Comparison of ENCODE assay signal across 9 cellular contexts in genomic region chr1:178768423-178768822, GRCh38. TPM values are rescaled to one million over a fixed set of nuclear protein-coding genes. Genes with fewer than 3 reads are reported as not detected.
DNase-seq lines count a peak whose midpoint lies in the region; ATAC-seq, FAIRE-seq and TF ChIP-seq lines count a peak whose summit lies in the region.
"Had no signal": no experiment of that assay in that cellular context is flagged by ENCODE, and none has a peak within 500 bp of the region (broad histone marks: within the 10 kb centered on the region; RNA-seq: fewer than 3 reads in every experiment).

No MANE protein-coding gene starts in this region.

- H3K4me1 Mint-ChIP-seq in CD8-positive, alpha-beta T cell (ENCODE audit: low read depth), result peaks cover 4% of the 10 kb centered on the region

- TF ChIP-seq RAD21 in K562 (CRISPR knock-in tag; conservative IDR thresholded peaks at IDR 0.05 in 1 of 2, IDR thresholded peaks at IDR 0.05 in 1 of 2), result peak; percentile 74 to 81

- peak; percentile 62 for ATAC-seq in CD8-positive, alpha-beta T cell
- ATAC-seq in K562 (peak; percentile 88), left lung (peak; percentile 54), HG03521 (IDR thresholded peaks at IDR 0.05; ENCODE audit: unreplicated experiment) (no peak), HG02840 (IDR thresholded peaks at IDR 0.05; ENCODE audit: low FRiP score, unreplicated experiment) (no peak)

- peaks cover 34% of the 10 kb centered on the region for H3K36me3 Mint-ChIP-seq in CD8-positive, alpha-beta T cell

- H3K9me1 ChIP-seq in K562 (ENCODE audit: control insufficient read depth, insufficient read depth, low read length), result no peaks in the 10 kb centered on the region

- no peak overlapping the region for H3K4me3 ChIP-seq in CD8-positive, alpha-beta T cell (ENCODE audit: low read depth, low read length)
- H3K4me3 ChIP-seq in K562 (no peak overlapping the region), left lung (no peak overlapping the region)
- H3K4me3 ChIP-seq: SJSA1 had no signal

- peaks cover 11% of the 10 kb centered on the region for H3K9me3 Mint-ChIP-seq in CD8-positive, alpha-beta T cell

- no peak overlapping the region for H3K27ac ChIP-seq in CD8-positive, alpha-beta T cell (ENCODE audit: low read depth, low read length)
- H3K27ac ChIP-seq in K562 (ENCODE audit: extremely low read depth, low read depth, low read length) (no peak overlapping the region), left lung (no peak overlapping the region)
- H3K27ac ChIP-seq: SJSA1 had no signal

- peak in 1 of 7 experiments; percentile 50 for DNase-seq in CD8-positive, alpha-beta T cell
- DNase-seq in GM19239 (ENCODE audit: insufficient read length, low spot score) (no peak), NCI-H748 (lab: John Stamatoyannopoulos, UW; ENCODE audit: unreplicated experiment) (peak; percentile 43), K562 (ENCODE audit: extremely low read depth in 1 of 4, low spot score in 3 of 4) (peak; percentile 58 to 64 (median 62)), left lung (no peak)
- no peak for DNase-seq in activated effector memory CD4-positive, alpha-beta T cell treated with Interleukin-2 at 50 U/mL for 16 hours

- H4K20me1 ChIP-seq in K562 (replicated peaks; ENCODE audit: control insufficient read depth, insufficient read depth, low read length), result no peaks in the 10 kb centered on the region

- H3K9me3 ChIP-seq in CD8-positive, alpha-beta T cell (ENCODE audit: low read length), result no peaks in the 10 kb centered on the region
- H3K9me3 ChIP-seq in K562 (replicated peaks; ENCODE audit: control insufficient read depth, insufficient read depth, low read depth, low read length), result no peaks in the 10 kb centered on the region
- peaks cover 0 to 44% of the 10 kb centered on the region in 2 donors for H3K9me3 ChIP-seq in left lung

- no peak for TF ChIP-seq POLR2A in K562 (conservative IDR thresholded peaks at IDR 0.05)

- peak; percentile 60 for FAIRE-seq in GM19239 (lab: Jason Lieb, UNC)
- peak; percentile 90 for FAIRE-seq in K562 (lab: Jason Lieb, UNC)

- H3K9ac ChIP-seq in K562 (ENCODE audit: insufficient read depth in 1 of 2, low read depth in 2 of 2, low read length in 2 of 2), result no peak overlapping the region

- H3K4me1 ChIP-seq in CD8-positive, alpha-beta T cell (ENCODE audit: insufficient read depth, low read length), result no peaks in the 10 kb centered on the region
- H3K4me1 ChIP-seq in K562 (replicated peaks in 1 of 2; ENCODE audit: control insufficient read depth in 2 of 2, insufficient read depth in 2 of 2, low read length in 2 of 2) (no peaks in the 10 kb centered on the region), left lung (no peaks in the 10 kb centered on the region)
- H3K4me1 ChIP-seq: SJSA1 had no signal

- in situ Hi-C loops in K562 (cut with MboI), result loop anchor here (5.0 to 10.0 kb wide), 2 partner anchors 239 to 606 kb away; no protein-coding TSS in a partner anchor

- CTCF ChIA-PET in CD8-positive, alpha-beta T cell (lab: Charles Lee), result interaction anchor here (0.6 to 1.3 kb wide), 8 partner anchors 8 to 358 kb away, joined by 3 to 7 read pairs (median 3); no protein-coding TSS in a partner anchor
- CTCF ChIA-PET in K562 (lab: Yijun Ruan, JAX; ENCODE audit: low intra/inter-chr PET ratio), result interaction anchor here (0.9 to 1.0 kb wide), 2 partner anchors 232 to 234 kb away, joined by 4 read pairs; no protein-coding TSS in a partner anchor

- no peaks in the 10 kb centered on the region for H3K27me3 ChIP-seq in CD8-positive, alpha-beta T cell (ENCODE audit: insufficient read depth, low read length)
- H3K27me3 ChIP-seq in K562 (ENCODE audit: control insufficient read depth in 2 of 2, insufficient read depth in 2 of 2, low read length in 2 of 2), result no peaks in the 10 kb centered on the region
- no peaks in the 10 kb centered on the region for H3K27me3 ChIP-seq in left lung
- H3K27me3 ChIP-seq: SJSA1 had no signal

- H3K4me2 ChIP-seq in K562 (ENCODE audit: insufficient read depth, low read length), result no peak overlapping the region

- no peaks in the 10 kb centered on the region for H3K79me2 ChIP-seq in K562 (ENCODE audit: control insufficient read depth, insufficient read depth, low read length)

- H3K36me3 ChIP-seq in CD8-positive, alpha-beta T cell (ENCODE audit: insufficient read depth, low read length), result no peaks in the 10 kb centered on the region
- H3K36me3 ChIP-seq in K562 (ENCODE audit: control insufficient read depth, insufficient read depth, low read length) (no peaks in the 10 kb centered on the region), left lung (no peaks in the 10 kb centered on the region)

- TF ChIP-seq EP300 in K562 (IDR thresholded peaks at IDR 0.05; ENCODE audit: low read length), result no peak

- no peak overlapping the region for H3K4me3 Mint-ChIP-seq in CD8-positive, alpha-beta T cell

- TF ChIP-seq CTCF in CD8-positive, alpha-beta T cell (IDR thresholded peaks at IDR 0.05), result peak; percentile 75
- TF ChIP-seq CTCF in K562 (IDR thresholded peaks at IDR 0.05 in 2 of 3, conservative IDR thresholded peaks at IDR 0.05 in 1 of 3; ENCODE audit: insufficient read depth in 2 of 3, low read depth in 1 of 3, low read length in 3 of 3) (peak; percentile 78 to 93 (median 93)), left lung (IDR thresholded peaks at IDR 0.05) (peak; percentile 49 to 65)

- intact Hi-C loops in CD8-positive, alpha-beta T cell (cut with DNase I, micrococcal nuclease), result loop anchor here in 1 of 2 experiments (1.0 kb wide), 1 partner anchor 602 kb away; no protein-coding TSS in a partner anchor
- intact Hi-C loops in K562 (cut with micrococcal nuclease), result loop anchor here (1.0 to 5.0 kb wide), 3 partner anchors 234 to 1044 kb away; no protein-coding TSS in a partner anchor
- intact Hi-C loops in left lung (cut with DNase I), result no loop called here

- BruUV-seq in K562 (replicated peaks; lab: Mats Ljungman, UMichigan), result no TSS peak

- POLR2A ChIA-PET in CD8-positive, alpha-beta T cell (lab: Charles Lee), result no interaction called here
- POLR2A ChIA-PET in K562 (lab: Yijun Ruan, JAX), result interaction anchor here (0.6 to 1.1 kb wide), 4 partner anchors 42 to 321 kb away, joined by 3 to 4 read pairs (median 4); partner anchors contain the start of gene RALGPS2

- WGBS in K562 (ENCODE audit: insufficient coverage, low coverage, missing lambda C conversion rate), result 3% methylated on average over 4 of the region's 4 CpGs

- no peaks in the 10 kb centered on the region for H3K27me3 Mint-ChIP-seq in CD8-positive, alpha-beta T cell (ENCODE audit: low read depth)

- H3K27ac Mint-ChIP-seq in CD8-positive, alpha-beta T cell, result no peak overlapping the region

- no peak overlapping the region for H2AFZ ChIP-seq in K562 (ENCODE audit: low read depth, low read length)

TF ChIP-seq in K562, 482 proteins besides CTCF, POLR2A, EP300 and RAD21 (continues in another document):
- no peak for TF ChIP-seq MAFF (IDR thresholded peaks at IDR 0.05; ENCODE audit: low read length)

RNA-seq across cellular contexts. Expression of gene RALGPS2, which starts 43.4 kb away (rescaled TPM):
- 1 to 10 TPM; 5.8 to 7.2 TPM for total RNA-seq in CD8-positive, alpha-beta T cell
- 4.6 and 12.0 TPM in 2 replicates for total RNA-seq in K562 (2011; cell fraction: chromatin; rRNA removed; ENCODE audit: low replicate concordance)
- total RNA-seq in K562 (2011; cell fraction: nucleolus; rRNA removed), result 2.1 and 2.5 TPM in 2 replicates
- 3.5 and 10.5 TPM in 2 replicates for total RNA-seq in K562 (2011; cell fraction: nucleoplasm; rRNA removed)
- total RNA-seq in K562 (2014; rRNA removed) (1.0 and 3.0 TPM in 2 replicates), K562 (2014; rRNA removed; fragmentation: Illumina TruSeq; extraction: Trizol) (1.8 and 2.9 TPM in 2 replicates), K562 (2015; rRNA removed; fragmentation: Illumina TruSeq; extraction: Trizol) (1.7 and 2.5 TPM in 2 replicates), K562 (2021) (3.4 and 4.0 TPM in 2 replicates), left lung (10 to 100 TPM in 1 of 2 donors, 1 to 10 TPM in 1; 9.0 to 10.5 TPM)
- polyA plus RNA-seq in K562 (2011; rRNA removed) (6.5 and 12.5 TPM in 2 replicates), K562 (2014; fragmentation: Illumina TruSeq; extraction: Trizol) (1.3 and 2.2 TPM in 2 replicates), K562 (2014; fragmentation: Nextera tagmentation; extraction: Ambion mirVana) (under 1 TPM; 0.28 to 0.63 TPM), K562 (2014; rRNA removed) (2.6 and 4.2 TPM in 2 replicates)
- polyA plus RNA-seq in K562 (2011; cell fraction: cytosol; rRNA removed), result 1.2 and 3.6 TPM in 2 replicates
- 4.3 and 13.6 TPM in 2 replicates for polyA plus RNA-seq in K562 (2011; cell fraction: nucleus; rRNA removed)
- polyA plus RNA-seq in K562 (2012), result 0.95 and 1.7 TPM in 2 replicates
- polyA minus RNA-seq in K562 (2011; rRNA and poly(A)+ RNA removed), result 12.6 and 40.7 TPM in 2 replicates
- 4.7 and 14.4 TPM in 2 replicates for polyA minus RNA-seq in K562 (2011; cell fraction: cytosol; rRNA and poly(A)+ RNA removed)
- 6.7 and 34.4 TPM in 2 replicates for polyA minus RNA-seq in K562 (2011; cell fraction: nucleus; rRNA and poly(A)+ RNA removed)

Comparison
In these comparisons a context has a peak if more than half of its experiments do, and no peak if none do; other contexts are left out.
1. ATAC-seq: peak in CD8-positive, alpha-beta T cell (single experiment), K562 (single experiment) and left lung (single experiment); none in HG03521 (single experiment) and HG02840 (single experiment).
2. DNase-seq: peak in NCI-H748 (single experiment) and K562 (4 of 4); none in GM19239 (single experiment), left lung (0 of 2) and activated effector memory CD4-positive, alpha-beta T cell treated with Interleukin-2 at 50 U/mL for 16 hours (single experiment).
3. Peak in every context shown above with its lines, with median percentiles within 50 percentile points of each other: CTCF ChIP-seq.